In the genomic region with DNA sequence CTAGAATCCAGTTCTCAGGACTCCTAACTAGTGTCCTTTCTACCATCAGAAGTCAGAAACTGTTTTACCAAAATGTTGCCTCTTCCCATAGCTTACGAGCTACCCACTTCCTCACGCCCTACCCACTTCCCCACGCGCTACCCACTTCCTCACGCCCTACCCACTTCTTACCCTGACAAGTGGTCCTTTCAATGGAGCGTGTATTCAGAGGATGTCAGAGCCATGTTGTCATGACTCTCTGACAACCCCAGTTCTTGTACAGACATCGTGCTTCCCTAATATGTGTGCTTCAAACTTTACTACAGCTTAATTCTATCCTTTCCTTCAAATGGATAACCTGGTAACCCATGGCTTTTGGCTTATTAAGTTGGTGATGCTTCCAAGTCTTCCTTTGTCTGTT, we compare ENCODE assay signal across 8 cellular contexts.
A peak's percentile ranks its signal among the peaks of the same experiment; 100 is the strongest.
DNase-seq lines count a peak whose midpoint lies in the region; ATAC-seq and TF ChIP-seq lines count a peak whose summit lies in the region.

No MANE protein-coding gene starts in this region.

- H3K79me2 ChIP-seq in DOHH2 (ENCODE audit: control insufficient read depth, low read length), result no peaks in the 10 kb centered on the region

- no peaks in the 10 kb centered on the region for H3F3A ChIP-seq in DOHH2 (ENCODE audit: control insufficient read depth, insufficient read depth)

- H3K27me3 ChIP-seq in DOHH2 (ENCODE audit: control insufficient read depth, low read length), result no peaks in the 10 kb centered on the region

- H3K9me3 ChIP-seq in DOHH2 (ENCODE audit: control insufficient read depth, insufficient read depth, low read length), result 0 out of 2 replicates have a peak, but pooled peaks cover 2% of the 10 kb centered on the region

- H3K4me3 ChIP-seq in DOHH2 (ENCODE audit: low read length) (no peak overlapping the region), coronary artery (peak overlapping the region; percentile 13)

- H3K9me2 ChIP-seq in DOHH2 (replicated peaks; ENCODE audit: control insufficient read depth, low read length), result no peaks in the 10 kb centered on the region

- peak overlapping the region; percentile 25 for H3K4me2 ChIP-seq in DOHH2 (ENCODE audit: low read length)

- no peak for TF ChIP-seq CTCF in DOHH2 (IDR thresholded peaks at IDR 0.05; ENCODE audit: low read depth, low read length, poor library complexity, severe bottlenecking)
- no peak for TF ChIP-seq CTCF in coronary artery (IDR thresholded peaks at IDR 0.05)

- DNase-seq in coronary artery (ENCODE audit: low spot score), result no peak
- DNase-seq in medulla oblongata (ENCODE audit: extremely low spot score), result no peak
- no peak for DNase-seq in NCI-H82 (lab: John Stamatoyannopoulos, UW)
- no peak for DNase-seq in KBM-7

- H3K27ac ChIP-seq in DOHH2 (ENCODE audit: low read depth, low read length), result no peak overlapping the region
- no peak overlapping the region for H3K27ac ChIP-seq in coronary artery

- peaks cover 15% of the 10 kb centered on the region for H3K4me1 ChIP-seq in DOHH2 (ENCODE audit: control insufficient read depth, low read length)

- H4K20me1 ChIP-seq in DOHH2 (ENCODE audit: control insufficient read depth, insufficient read depth, low read depth, low read length), result no peaks in the 10 kb centered on the region

- in situ Hi-C loops in KBM-7 (cut with MboI; ENCODE audit: low pct_unique_long_range_greater_than_20kb, low sequenced_read_pairs), result no loop called here

- peak; percentile 8 for ATAC-seq in GM21367 (IDR thresholded peaks at IDR 0.05; ENCODE audit: unreplicated experiment)
- ATAC-seq in HG03354 (IDR thresholded peaks at IDR 0.05; ENCODE audit: poor library complexity, severe bottlenecking, unreplicated experiment), result peak; percentile 33
- ATAC-seq in HG03097 (IDR thresholded peaks at IDR 0.05; ENCODE audit: low FRiP score, unreplicated experiment), result no peak

- no peaks in the 10 kb centered on the region for H3K36me3 ChIP-seq in DOHH2 (ENCODE audit: control insufficient read depth, low read length)
